In genomic region chr20:24705486-24705885, GRCh38 we compare ENCODE assay signal across 1 cellular context.
TF ChIP-seq lines count a peak whose summit lies in the region.

No MANE protein-coding gene starts in this region.

TF ChIP-seq in HepG2, 621 proteins besides CTCF, POLR2A, EP300 and RAD21 (continued from another document):
- TF ChIP-seq ZBTB39 (CRISPR knock-in tag; IDR thresholded peaks at IDR 0.05) (no peak), SMAD9 (CRISPR knock-in tag; IDR thresholded peaks at IDR 0.05) (no peak), ZSCAN20 (CRISPR knock-in tag; IDR thresholded peaks at IDR 0.05; ENCODE audit: borderline replicate concordance) (no peak), STAG1 (CRISPR knock-in tag; IDR thresholded peaks at IDR 0.05) (peak; percentile 43), ZNF503 (CRISPR knock-in tag; IDR thresholded peaks at IDR 0.05) (no peak), MYC (CRISPR knock-in tag; IDR thresholded peaks at IDR 0.05; ENCODE audit: borderline replicate concordance) (no peak), ZNF3 (CRISPR knock-in tag; IDR thresholded peaks at IDR 0.05) (no peak)
